Comparison of ENCODE assay signal across 32 cellular contexts in genomic region chr18:70982292-70982691, GRCh38.
"Had no signal": no experiment of that assay in that cellular context is flagged by ENCODE, and none has a peak within 500 bp of the region (broad histone marks: within the 10 kb centered on the region; RNA-seq: fewer than 3 reads in every experiment).

No MANE protein-coding gene starts in this region.

- H3K36me3 ChIP-seq: cardiac muscle cell, colonic mucosa, Peyer's patch, SJSA1, WERI-Rb-1 had no signal

- H3K4me3 ChIP-seq: cardiac muscle cell, colonic mucosa, Peyer's patch, SJSA1 had no signal

- H3K4me1 ChIP-seq: colonic mucosa, Peyer's patch, SJSA1 had no signal

- H3K4me3 Mint-ChIP-seq: activated CD4-positive, alpha-beta memory T cell treated with anti-CD3 and anti-CD28 coated beads, Interleukin-2, amount 10 ng/mL, durations not matched to agents 7 days and 5 days; activated CD8-positive, alpha-beta memory T cell treated with anti-CD3 and anti-CD28 coated beads, Interleukin-2, amount 10 ng/mL, durations not matched to agents 7 days and 5 days; activated naive CD8-positive, alpha-beta T cell treated with anti-CD3 and anti-CD28 coated beads for 36 hours; central memory CD8-positive, alpha-beta T cell had no signal

- DNase-seq: activated CD4-positive, alpha-beta memory T cell treated with anti-CD3 and anti-CD28 coated beads, Interleukin-2, amount 10 ng/mL, durations not matched to agents 7 days and 5 days; activated CD4-positive, alpha-beta T cell treated with anti-CD3 and anti-CD28 coated beads for 1 hour; activated CD4-positive, alpha-beta T cell treated with anti-CD3 and anti-CD28 coated beads for 48 hours; activated CD4-positive, CD25-positive, alpha-beta regulatory T cell; activated CD8-positive, alpha-beta memory T cell treated with anti-CD3 and anti-CD28 coated beads for 24 hours; activated CD8-positive, alpha-beta memory T cell treated with anti-CD3 and anti-CD28 coated beads, Interleukin-2, amount 10 ng/mL, durations not matched to agents 7 days and 5 days; activated CD8-positive, alpha-beta memory T cell treated with anti-CD3 and anti-CD28 coated beads, Interleukin-2, amount 50 U/mL, for 48 hours; activated effector memory CD4-positive, alpha-beta T cell treated with Interleukin-2 at 50 U/mL for 16 hours; activated naive CD4-positive, alpha-beta T cell treated with anti-CD3 and anti-CD28 coated beads, Interleukin-2, amount 50 U/mL, for 16 hours; activated naive CD8-positive, alpha-beta T cell treated with anti-CD3 and anti-CD28 coated beads for 36 hours; activated T-cell treated with anti-CD3 and anti-CD28 coated beads, Interleukin-2, amount 50 U/mL, for 48 hours; amniotic stem cell; aorta; colonic mucosa; MM.1S; MV-4-11; NCI-H1092; NCI-H1694; NCI-H1930; NCI-H2107; NCI-H226; NCI-H524 treated with DMSO at 0.1 percent for 48 hours; NCI-H774; Peyer's patch; RPMI8226; SHP77 treated with DMSO at 0.1 percent for 48 hours; T1000; WERI-Rb-1 had no signal

- H3K4me1 Mint-ChIP-seq: activated CD4-positive, alpha-beta memory T cell treated with anti-CD3 and anti-CD28 coated beads, Interleukin-2, amount 10 ng/mL, durations not matched to agents 7 days and 5 days; activated CD8-positive, alpha-beta memory T cell treated with anti-CD3 and anti-CD28 coated beads, Interleukin-2, amount 10 ng/mL, durations not matched to agents 7 days and 5 days; activated naive CD8-positive, alpha-beta T cell treated with anti-CD3 and anti-CD28 coated beads for 36 hours; central memory CD8-positive, alpha-beta T cell had no signal

- H3K36me3 Mint-ChIP-seq: activated CD8-positive, alpha-beta memory T cell treated with anti-CD3 and anti-CD28 coated beads, Interleukin-2, amount 10 ng/mL, durations not matched to agents 7 days and 5 days had no signal

- H3K4me2 ChIP-seq: KMS-11 had no signal

- H3K27ac Mint-ChIP-seq: activated CD4-positive, alpha-beta memory T cell treated with anti-CD3 and anti-CD28 coated beads, Interleukin-2, amount 10 ng/mL, durations not matched to agents 7 days and 5 days; activated CD8-positive, alpha-beta memory T cell treated with anti-CD3 and anti-CD28 coated beads, Interleukin-2, amount 10 ng/mL, durations not matched to agents 7 days and 5 days; activated naive CD8-positive, alpha-beta T cell treated with anti-CD3 and anti-CD28 coated beads for 36 hours had no signal

- ATAC-seq: activated CD8-positive, alpha-beta memory T cell treated with anti-CD3 and anti-CD28 coated beads, Interleukin-2, amount 10 ng/mL, durations not matched to agents 7 days and 5 days had no signal

- H3K27me3 ChIP-seq: cardiac muscle cell, colonic mucosa, Peyer's patch, SJSA1 had no signal

- H3K27me3 Mint-ChIP-seq: activated CD4-positive, alpha-beta memory T cell treated with anti-CD3 and anti-CD28 coated beads, Interleukin-2, amount 10 ng/mL, durations not matched to agents 7 days and 5 days; activated CD8-positive, alpha-beta memory T cell treated with anti-CD3 and anti-CD28 coated beads, Interleukin-2, amount 10 ng/mL, durations not matched to agents 7 days and 5 days; activated naive CD8-positive, alpha-beta T cell treated with anti-CD3 and anti-CD28 coated beads for 36 hours; central memory CD8-positive, alpha-beta T cell had no signal

- H3K27ac ChIP-seq: cardiac muscle cell, colonic mucosa, KMS-11, Peyer's patch, SJSA1, WERI-Rb-1 had no signal

- H3K9me3 ChIP-seq: colonic mucosa had no signal
